ENCODE assay signal across 1 cellular context in genomic region chr2:127673304-127674069, GRCh38.
TF ChIP-seq lines count a peak whose summit lies in the region.

No MANE protein-coding gene starts in this region.

TF ChIP-seq in IMR-90, 13 proteins besides CTCF, POLR2A, EP300 and RAD21 (continued from another document):
- no peak for TF ChIP-seq RFX5 (IDR thresholded peaks at IDR 0.05; ENCODE audit: low read depth, low read length)
- TF ChIP-seq MAZ (IDR thresholded peaks at IDR 0.05; ENCODE audit: borderline replicate concordance, low read depth, low read length), result no peak
- TF ChIP-seq CEBPB (IDR thresholded peaks at IDR 0.05; ENCODE audit: low read depth, low read length), result no peak
- TF ChIP-seq USF2 (IDR thresholded peaks at IDR 0.05; ENCODE audit: low read depth, low read length), result no peak
